Comparison of ENCODE assay signal across 23 cellular contexts in the genomic region with DNA sequence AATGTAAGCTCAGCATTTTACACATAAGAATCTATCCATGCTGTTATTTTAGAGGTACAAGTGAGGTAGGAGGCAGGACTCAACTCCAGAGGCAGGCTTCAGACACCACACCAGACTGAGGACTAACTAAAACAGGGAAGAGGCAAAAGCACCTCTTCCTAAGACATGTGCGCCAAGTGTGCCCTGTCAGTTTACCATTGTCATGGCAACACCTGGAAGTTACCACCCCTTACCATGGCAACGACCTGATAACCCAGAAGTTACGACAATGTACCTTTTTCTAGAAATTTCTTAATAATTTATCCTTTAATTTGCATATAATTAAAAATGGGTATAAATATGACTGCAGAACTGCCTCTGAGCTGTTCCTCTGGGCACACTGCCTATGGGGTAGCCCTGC.
DNase-seq lines count a peak whose midpoint lies in the region; ATAC-seq, FAIRE-seq and TF ChIP-seq lines count a peak whose summit lies in the region.
"Had no signal": no experiment of that assay in that cellular context is flagged by ENCODE, and none has a peak within 500 bp of the region (broad histone marks: within the 10 kb centered on the region; RNA-seq: fewer than 3 reads in every experiment).

No MANE protein-coding gene starts in this region.

- H3K9me3 Mint-ChIP-seq in MCF 10A (ENCODE audit: unreplicated experiment), result peaks cover 5% of the 10 kb centered on the region

- CTCF ChIA-PET in MCF 10A (lab: Yijun Ruan, JAX) (interaction anchor here (1.0 kb wide), 1 partner anchor 248 kb away, joined by 3 read pairs; no protein-coding TSS in a partner anchor), K562 (lab: Yijun Ruan, JAX; ENCODE audit: low intra/inter-chr PET ratio) (no interaction called here)

- H3K79me2 ChIP-seq in K562 (ENCODE audit: control insufficient read depth, insufficient read depth, low read length) (no peaks in the 10 kb centered on the region), mesendoderm (ENCODE audit: control insufficient read depth, insufficient read depth, low read length) (no peaks in the 10 kb centered on the region)

- FAIRE-seq in K562 (lab: Jason Lieb, UNC), result no peak
- FAIRE-seq: A549, G401.6, GM12878, GM19239, H1 had no signal

- no peak overlapping the region for H2BK120ac ChIP-seq in mesendoderm (ENCODE audit: low read depth, low read length)

- peak overlapping the region; percentile 7 for H3K56ac ChIP-seq in mesendoderm (ENCODE audit: low read length)

- no peak for DNase-seq in MCF 10A (ENCODE audit: unreplicated experiment)
- no peak for DNase-seq in breast epithelium (ENCODE audit: low spot score in 2 of 2)
- no peak for DNase-seq in K562 (ENCODE audit: extremely low read depth in 1 of 4, low spot score in 3 of 4)
- peak; percentile 46 for DNase-seq in mesendoderm
- no peak for DNase-seq in Ammon's horn (ENCODE audit: low spot score)
- DNase-seq in aorta, result no peak
- no peak for DNase-seq in DMS 273 (lab: John Stamatoyannopoulos, UW; ENCODE audit: unreplicated experiment)
- DNase-seq: 8988T; ACHN; AML-193; C1 segment of cervical spinal cord; Calu3; CD4-positive, alpha-beta memory T cell; COR-L47; DMS153; DND-41; H7 had no signal

- no peak overlapping the region for H3K9ac ChIP-seq in K562 (ENCODE audit: insufficient read depth in 1 of 2, low read depth in 2 of 2, low read length in 2 of 2)
- H3K9ac ChIP-seq in mesendoderm (ENCODE audit: low read length), result no peak overlapping the region
- H3K9ac ChIP-seq: GM23248 had no signal

- H3K9me1 ChIP-seq in K562 (ENCODE audit: control insufficient read depth, insufficient read depth, low read length), result no peaks in the 10 kb centered on the region

- in situ Hi-C loops in K562 (cut with MboI), result no loop called here

- H3K4me1 Mint-ChIP-seq in MCF 10A (ENCODE audit: insufficient read depth, unreplicated experiment), result no peaks in the 10 kb centered on the region
- H3K4me1 Mint-ChIP-seq: CD4-positive, alpha-beta memory T cell had no signal

- no peak overlapping the region for H3K27ac ChIP-seq in breast epithelium
- no peak overlapping the region for H3K27ac ChIP-seq in K562 (ENCODE audit: extremely low read depth, low read depth, low read length)
- no peak overlapping the region for H3K27ac ChIP-seq in mesendoderm (ENCODE audit: low read depth, low read length)
- no peak overlapping the region for H3K27ac ChIP-seq in aorta (ENCODE audit: low read depth in 1 of 2, low read length in 2 of 2)
- H3K27ac ChIP-seq: A549, GM23248 had no signal

- H3K36me3 ChIP-seq in breast epithelium (no peaks in the 10 kb centered on the region), K562 (ENCODE audit: control insufficient read depth, insufficient read depth, low read length) (no peaks in the 10 kb centered on the region), mesendoderm (ENCODE audit: control insufficient read depth, insufficient read depth, low read length) (no peaks in the 10 kb centered on the region), aorta (ENCODE audit: control insufficient read depth in 1 of 2, insufficient read depth in 2 of 2, low read length in 1 of 2) (no peaks in the 10 kb centered on the region)

- no peaks in the 10 kb centered on the region for H3K36me3 Mint-ChIP-seq in MCF 10A (ENCODE audit: insufficient read depth, unreplicated experiment)
- H3K36me3 Mint-ChIP-seq: CD4-positive, alpha-beta memory T cell had no signal

- 0% methylated on average over 3 of the region's 3 CpGs for WGBS in K562 (ENCODE audit: insufficient coverage, low coverage, missing lambda C conversion rate)
- WGBS in mesendoderm (ENCODE audit: extremely low coverage, insufficient coverage, low lambda C conversion rate), result no CpG with 5 or more reads among the region's 3 CpGs
- WGBS in aorta, 2 donors, result 85 to 91% methylated on average over 3 of the region's 3 CpGs

- no peak overlapping the region for H3K4me3 ChIP-seq in breast epithelium
- H3K4me3 ChIP-seq in K562, result no peak overlapping the region
- no peak overlapping the region for H3K4me3 ChIP-seq in mesendoderm (ENCODE audit: low read length)
- H3K4me3 ChIP-seq in aorta (ENCODE audit: low read length in 2 of 2), result no peak overlapping the region
- H3K4me3 ChIP-seq: A549, GM12878, GM23248 had no signal

- H3K4me1 ChIP-seq in breast epithelium (no peaks in the 10 kb centered on the region), K562 (replicated peaks in 1 of 2; ENCODE audit: control insufficient read depth in 2 of 2, insufficient read depth in 2 of 2, low read length in 2 of 2) (no peaks in the 10 kb centered on the region), mesendoderm (ENCODE audit: control insufficient read depth, low read depth, low read length) (no peaks in the 10 kb centered on the region), aorta (ENCODE audit: control insufficient read depth in 1 of 2, insufficient read depth in 2 of 2, low read length in 2 of 2) (no peaks in the 10 kb centered on the region)
- H3K4me1 ChIP-seq: A549 had no signal

- TF ChIP-seq POLR2A in breast epithelium (IDR thresholded peaks at IDR 0.05) (no peak), K562 (conservative IDR thresholded peaks at IDR 0.05) (no peak)

- H3K18ac ChIP-seq in mesendoderm (ENCODE audit: low read length), result no peak overlapping the region

- TF ChIP-seq RAD21 in K562 (CRISPR knock-in tag; conservative IDR thresholded peaks at IDR 0.05 in 1 of 2, IDR thresholded peaks at IDR 0.05 in 1 of 2), result no peak

- no peak overlapping the region for H2BK15ac ChIP-seq in mesendoderm (replicated peaks; ENCODE audit: low read depth)

- no peak overlapping the region for H3K4ac ChIP-seq in mesendoderm (ENCODE audit: low read depth, low read length)

- H3K4me2 ChIP-seq in K562 (ENCODE audit: insufficient read depth, low read length), result no peak overlapping the region
- no peak overlapping the region for H3K4me2 ChIP-seq in mesendoderm (ENCODE audit: low read length)
- H3K4me2 ChIP-seq: A549 had no signal

- H3K79me1 ChIP-seq in mesendoderm (ENCODE audit: low read length), result no peaks in the 10 kb centered on the region

- no peak overlapping the region for H3K23ac ChIP-seq in mesendoderm (ENCODE audit: low read length)

- no peaks in the 10 kb centered on the region for H4K20me1 ChIP-seq in K562 (replicated peaks; ENCODE audit: control insufficient read depth, insufficient read depth, low read length)

- H2AFZ ChIP-seq in K562 (ENCODE audit: low read depth, low read length), result no peak overlapping the region
- H2AFZ ChIP-seq: GM23248 had no signal

- no peak overlapping the region for H4K8ac ChIP-seq in mesendoderm (ENCODE audit: low read depth, low read length)

- H3K27me3 ChIP-seq in breast epithelium (no peaks in the 10 kb centered on the region), K562 (ENCODE audit: control insufficient read depth in 2 of 2, insufficient read depth in 2 of 2, low read length in 2 of 2) (no peaks in the 10 kb centered on the region), mesendoderm (ENCODE audit: insufficient read depth, low read length, poor library complexity) (no peaks in the 10 kb centered on the region), aorta (ENCODE audit: control insufficient read depth in 1 of 2, insufficient read depth in 2 of 2, low read length in 1 of 2) (no peaks in the 10 kb centered on the region)

- no peak for TF ChIP-seq EP300 in K562 (IDR thresholded peaks at IDR 0.05; ENCODE audit: low read length)

- BruUV-seq in MCF 10A (replicated peaks; lab: Mats Ljungman, UMichigan) (no TSS peak), K562 (replicated peaks; lab: Mats Ljungman, UMichigan) (no TSS peak)

- peak overlapping the region; percentile 56 for H4K5ac ChIP-seq in mesendoderm (ENCODE audit: low read length)

- ATAC-seq in K562 (no peak), aorta (ENCODE audit: low FRiP score) (no peak)
- ATAC-seq: A549, GM12878 had no signal

- intact Hi-C loops in MCF 10A (cut with micrococcal nuclease) (no loop called here), breast epithelium (cut with DNase I; ENCODE audit: low total_unique reads) (no loop called here), K562 (cut with micrococcal nuclease) (no loop called here), aorta (cut with DNase I) (no loop called here)

- no peak overlapping the region for H2BK5ac ChIP-seq in mesendoderm (ENCODE audit: low read length)

- peak overlapping the region; percentile 78 for H2AK5ac ChIP-seq in mesendoderm (ENCODE audit: low read length)

- H3K27ac Mint-ChIP-seq in MCF 10A (ENCODE audit: low read depth, unreplicated experiment), result peak overlapping the region; percentile 49
- H3K27ac Mint-ChIP-seq: CD4-positive, alpha-beta memory T cell had no signal

- POLR2A ChIA-PET in MCF 10A (lab: Yijun Ruan, JAX), result interaction anchor here (0.8 kb wide), 1 partner anchor 18 kb away, joined by 3 read pairs; no protein-coding TSS in a partner anchor
- POLR2A ChIA-PET in K562 (lab: Yijun Ruan, JAX), result interaction anchor here (0.6 kb wide), 1 partner anchor 144 kb away, joined by 3 read pairs; no protein-coding TSS in a partner anchor

- TF ChIP-seq CTCF in MCF 10A (IDR thresholded peaks at IDR 0.05; ENCODE audit: unreplicated experiment) (no peak), breast epithelium (IDR thresholded peaks at IDR 0.05) (no peak), K562 (IDR thresholded peaks at IDR 0.05 in 2 of 3, conservative IDR thresholded peaks at IDR 0.05 in 1 of 3; ENCODE audit: insufficient read depth in 2 of 3, low read depth in 1 of 3, low read length in 3 of 3) (no peak)

- H3K4me3 Mint-ChIP-seq in MCF 10A (ENCODE audit: unreplicated experiment), result no peak overlapping the region
- H3K4me3 Mint-ChIP-seq: CD4-positive, alpha-beta memory T cell had no signal

- H3K27me3 Mint-ChIP-seq in MCF 10A (ENCODE audit: insufficient read depth, unreplicated experiment), result no peaks in the 10 kb centered on the region

- H3K9me3 ChIP-seq in breast epithelium (no peaks in the 10 kb centered on the region), K562 (replicated peaks; ENCODE audit: control insufficient read depth, insufficient read depth, low read depth, low read length) (no peaks in the 10 kb centered on the region), aorta (ENCODE audit: control insufficient read depth, low read length) (no peaks in the 10 kb centered on the region)
- H3K9me3 ChIP-seq: A549 had no signal

TF ChIP-seq in K562, 482 proteins besides CTCF, POLR2A, EP300 and RAD21:
- peak; percentile 75 for TF ChIP-seq RFX1 (IDR thresholded peaks at IDR 0.05)
- TF ChIP-seq, protein P1, sequence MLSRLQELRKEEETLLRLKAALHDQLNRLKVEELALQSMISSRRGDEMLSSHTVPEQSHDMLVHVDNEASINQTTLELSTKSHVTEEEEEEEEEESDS (CRISPR knock-in tag; IDR thresholded peaks at IDR 0.05), result no peak
- TF ChIP-seq, protein P2, sequence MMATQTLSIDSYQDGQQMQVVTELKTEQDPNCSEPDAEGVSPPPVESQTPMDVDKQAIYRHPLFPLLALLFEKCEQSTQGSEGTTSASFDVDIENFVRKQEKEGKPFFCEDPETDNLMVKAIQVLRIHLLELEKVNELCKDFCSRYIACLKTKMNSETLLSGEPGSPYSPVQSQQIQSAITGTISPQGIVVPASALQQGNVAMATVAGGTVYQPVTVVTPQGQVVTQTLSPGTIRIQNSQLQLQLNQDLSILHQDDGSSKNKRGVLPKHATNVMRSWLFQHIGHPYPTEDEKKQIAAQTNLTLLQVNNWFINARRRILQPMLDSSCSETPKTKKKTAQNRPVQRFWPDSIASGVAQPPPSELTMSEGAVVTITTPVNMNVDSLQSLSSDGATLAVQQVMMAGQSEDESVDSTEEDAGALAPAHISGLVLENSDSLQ (IDR thresholded peaks at IDR 0.05), result peak; percentile 67
TF ChIP-seq in K562: peak in this region for 2.
